7 cellular contexts compared by ENCODE assay signal in the genomic region with DNA sequence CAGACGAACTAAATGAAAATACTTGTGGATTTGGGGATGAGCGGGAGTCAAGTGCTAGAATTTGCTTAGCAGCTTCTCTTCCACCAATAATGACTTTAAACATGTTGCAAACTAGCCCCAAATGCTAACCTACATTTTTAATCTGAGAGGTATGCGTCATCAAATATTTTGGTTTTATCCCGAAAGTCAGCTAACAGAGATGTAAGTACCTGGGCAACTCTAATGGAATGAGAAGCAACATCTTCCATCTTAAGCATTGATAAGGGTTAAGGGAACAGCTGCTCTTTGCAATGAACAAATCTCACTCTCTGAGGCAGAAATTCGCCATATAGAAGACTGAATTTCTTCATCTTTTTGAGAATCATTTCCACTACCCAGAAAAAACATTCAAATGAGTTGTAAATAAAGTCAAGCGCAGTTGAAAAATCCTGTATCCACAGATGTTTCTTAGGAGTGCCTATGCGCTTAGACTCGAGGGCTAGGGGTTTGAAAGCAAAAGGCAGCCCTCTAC. TPM values are rescaled to one million over a fixed set of nuclear protein-coding genes. Genes with fewer than 3 reads are reported as not detected.
DNase-seq lines count a peak whose midpoint lies in the region; ATAC-seq lines count a peak whose summit lies in the region.

No MANE protein-coding gene starts in this region.

- ATAC-seq in GM18868 (IDR thresholded peaks at IDR 0.05; ENCODE audit: unreplicated experiment) = no peak

- H3K9ac ChIP-seq in HUES64 (ENCODE audit: low read depth, low read length) (peak overlapping the region; percentile 59; the same call in 1 of the 2 replicates), stomach smooth muscle (ENCODE audit: low read length in 2 of 2) (peak overlapping the region; percentile 73 to 86)

- H3K4me1 Mint-ChIP-seq in activated naive CD8-positive, alpha-beta T cell (ENCODE audit: low read depth) = peaks cover 52% of the 10 kb centered on the region
- H3K4me1 Mint-ChIP-seq in immature natural killer cell = peaks cover 35 to 39% of the 10 kb centered on the region in 2 donors

- peak overlapping the region; percentile 69 for H3K4me3 ChIP-seq in HUES64 (ENCODE audit: low read length)
- H3K4me3 ChIP-seq in stomach smooth muscle (ENCODE audit: low read length in 2 of 2) = peak overlapping the region; percentile 79

- H3K4me3 Mint-ChIP-seq in activated naive CD8-positive, alpha-beta T cell = peak overlapping the region; percentile 88
- peak overlapping the region; percentile 87 to 96 (median 90) for H3K4me3 Mint-ChIP-seq in immature natural killer cell

- 48% methylated on average over 8 of the region's 8 CpGs for WGBS in HUES64

- H3K4me1 ChIP-seq in HUES64 (ENCODE audit: insufficient read depth, low read length) (peaks cover 35% of the 10 kb centered on the region), stomach smooth muscle (ENCODE audit: control insufficient read depth, insufficient read depth, low read length) (peaks cover 21% of the 10 kb centered on the region)

- peak overlapping the region; percentile 98 for H3K27ac Mint-ChIP-seq in activated naive CD8-positive, alpha-beta T cell
- H3K27ac Mint-ChIP-seq in immature natural killer cell = peak overlapping the region; percentile 99 to 100 (median 100)

- DNase-seq in immature natural killer cell = no peak
- no peak for DNase-seq in NCI-H1694 (lab: John Stamatoyannopoulos, UW)
- no peak for DNase-seq in NCI-H69 (lab: John Stamatoyannopoulos, UW)

- H3K27ac ChIP-seq in HUES64 (ENCODE audit: low read depth, low read length) (no peak overlapping the region; the same call in 1 of the 2 replicates), stomach smooth muscle (ENCODE audit: low read length) (peak overlapping the region; percentile 80)

- H3K27me3 Mint-ChIP-seq in activated naive CD8-positive, alpha-beta T cell = no peaks in the 10 kb centered on the region
- peaks cover 33 to 42% (median 36%) of the 10 kb centered on the region in 3 donors for H3K27me3 Mint-ChIP-seq in immature natural killer cell (ENCODE audit: low read depth in 3 of 3)

- peaks cover 2% of the 10 kb centered on the region for H3K36me3 Mint-ChIP-seq in activated naive CD8-positive, alpha-beta T cell
- peaks cover 2 to 4% (median 4%) of the 10 kb centered on the region in 3 donors for H3K36me3 Mint-ChIP-seq in immature natural killer cell

- H3K36me3 ChIP-seq in HUES64 (ENCODE audit: insufficient read depth, low read length) (no peaks in the 10 kb centered on the region), stomach smooth muscle (ENCODE audit: control insufficient read depth in 2 of 2, insufficient read depth in 2 of 2, low read length in 2 of 2) (no peaks in the 10 kb centered on the region)

- no peaks in the 10 kb centered on the region for H3K9me3 ChIP-seq in HUES64 (ENCODE audit: insufficient read depth, low read depth, low read length)
- no peaks in the 10 kb centered on the region for H3K9me3 ChIP-seq in stomach smooth muscle (ENCODE audit: control insufficient read depth in 2 of 2, low read length in 2 of 2)

- no peaks in the 10 kb centered on the region for H3K9me3 Mint-ChIP-seq in activated naive CD8-positive, alpha-beta T cell (ENCODE audit: low read depth)
- H3K9me3 Mint-ChIP-seq in immature natural killer cell = no peaks in the 10 kb centered on the region

- peaks cover 9% of the 10 kb centered on the region; the same call in 1 of the 2 replicates for H3K27me3 ChIP-seq in HUES64 (ENCODE audit: insufficient read depth, low read length)
- H3K27me3 ChIP-seq in stomach smooth muscle (ENCODE audit: control insufficient read depth in 1 of 2, insufficient read depth in 2 of 2, low read length in 2 of 2) = no peaks in the 10 kb centered on the region

RNA-seq across cellular contexts. Expression of gene YPEL5, which starts 0.9 kb away (rescaled TPM):
- 25.7 TPM for polyA plus RNA-seq in HUES64 (2013, experiment 1 of 2)
- polyA plus RNA-seq in HUES64 (2013, experiment 2 of 2) = 29.4 TPM
- 100 to 1,000 TPM; 110 to 163 (median 141) TPM for polyA plus RNA-seq in immature natural killer cell
